In the genomic region with DNA sequence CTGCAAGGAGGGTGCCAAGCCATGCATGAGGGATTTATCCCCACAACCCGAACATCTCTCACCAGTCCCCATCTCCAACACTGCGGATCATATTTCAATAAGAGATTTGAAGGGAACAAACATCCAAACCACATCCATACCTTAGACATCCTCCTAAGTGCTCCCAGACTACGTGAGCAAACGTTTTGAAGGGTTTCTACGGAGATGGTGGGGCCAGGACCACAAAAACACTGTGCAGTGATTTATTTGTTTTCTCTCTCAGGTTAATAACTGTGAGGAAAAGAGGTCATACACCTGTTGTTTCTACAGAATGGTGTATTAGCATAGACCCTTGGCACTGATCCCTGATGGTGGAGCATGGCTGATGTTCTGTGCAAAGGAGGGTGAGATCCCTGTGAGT, we compare ENCODE assay signal across 24 cellular contexts.
"Had no signal": no experiment of that assay in that cellular context is flagged by ENCODE, and none has a peak within 500 bp of the region (broad histone marks: within the 10 kb centered on the region; RNA-seq: fewer than 3 reads in every experiment).

No MANE protein-coding gene starts in this region.

- H3K36me3 ChIP-seq: cardiac muscle cell, colonic mucosa, esophagus squamous epithelium, neutrophil, thoracic aorta, uterus, WERI-Rb-1 had no signal

- DNase-seq: activated CD4-positive, alpha-beta T cell treated with anti-CD3 and anti-CD28 coated beads for 48 hours; activated CD4-positive, alpha-beta T cell treated with anti-CD3 and anti-CD28 coated beads, Interleukin-2, amount 50 U/mL, for 48 hours; activated CD8-positive, alpha-beta memory T cell treated with anti-CD3 and anti-CD28 coated beads for 24 hours; activated effector memory CD4-positive, alpha-beta T cell treated with Interleukin-2 at 50 U/mL for 16 hours; activated naive CD4-positive, alpha-beta T cell treated with Interleukin-2 at 50 U/mL for 16 hours; aorta; body of pancreas; cerebellar nuclear complex; colonic mucosa; effector CD8-positive, alpha-beta T cell; esophagus squamous epithelium; foreskin melanocyte; islet precursor cell; left ventricle myocardium superior; stimulated activated CD4-positive, alpha-beta T cell treated with anti-CD3 and anti-CD28 coated beads, Interleukin-12 subunit alpha, Interleukin-12 subunit beta, amount 100 ng/mL, for 4 hours; stimulated activated CD4-positive, alpha-beta T cell treated with anti-CD3 and anti-CD28 coated beads, Interleukin-4, amount 100 ng/mL, for 24 hours; uterus; WERI-Rb-1 had no signal

- H3K27ac ChIP-seq: body of pancreas, cardiac muscle cell, colonic mucosa, epithelial cell of prostate, esophagus squamous epithelium, hepatocyte, neutrophil, skin epidermis, thoracic aorta, uterus, WERI-Rb-1 had no signal

- H3K4me1 ChIP-seq: colonic mucosa, esophagus squamous epithelium, uterus had no signal

- H3K4me3 ChIP-seq: body of pancreas, cardiac muscle cell, colonic mucosa, esophagus squamous epithelium, hepatocyte, skin epidermis, thoracic aorta, uterus had no signal

- H3K27me3 ChIP-seq: body of pancreas, cardiac muscle cell, colonic mucosa, esophagus squamous epithelium, hepatocyte, neutrophil, uterus had no signal

- H3K9me3 ChIP-seq: body of pancreas, colonic mucosa, neutrophil, thoracic aorta, uterus had no signal
